ENCODE assay signal across 28 cellular contexts in the genomic region with DNA sequence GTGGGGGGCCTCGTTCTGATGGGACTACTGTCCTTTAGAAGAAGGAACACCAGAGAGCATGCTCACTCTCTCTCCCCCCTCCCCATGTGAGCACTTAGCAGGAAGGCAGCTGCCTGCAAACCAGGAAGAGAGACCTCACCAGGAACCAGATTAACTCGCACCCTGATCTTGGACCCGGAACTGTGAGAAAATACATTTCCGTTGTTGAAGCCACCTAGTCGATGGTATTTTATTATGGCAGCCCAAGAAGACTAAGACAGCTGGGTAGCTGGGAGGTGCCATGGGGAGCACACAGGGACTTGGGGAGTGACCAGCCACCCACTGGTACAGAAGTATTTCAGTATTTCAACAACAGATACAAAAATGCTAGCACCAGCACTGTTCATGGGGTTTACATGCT. TPM values are rescaled to one million over a fixed set of nuclear protein-coding genes. Genes with fewer than 3 reads are reported as not detected.
A peak's percentile ranks its signal among the peaks of the same experiment; 100 is the strongest.
DNase-seq lines count a peak whose midpoint lies in the region; ATAC-seq, FAIRE-seq and TF ChIP-seq lines count a peak whose summit lies in the region.
"Had no signal": no experiment of that assay in that cellular context is flagged by ENCODE, and none has a peak within 500 bp of the region (broad histone marks: within the 10 kb centered on the region; RNA-seq: fewer than 3 reads in every experiment).

No MANE protein-coding gene starts in this region.

- WGBS in IMR-90 (ENCODE audit: extremely low coverage in 2 of 2, insufficient read length in 1 of 2), 2 experiments: 90% methylated on average over 2 of the region's 5 CpGs; no CpG with 5 or more reads in 1 of the 2 experiments
- 53% methylated on average over 4 of the region's 5 CpGs for WGBS in K562 (ENCODE audit: insufficient coverage, low coverage, missing lambda C conversion rate)
- 78 to 94% methylated on average over 4 to 5 of the region's 5 CpGs for WGBS in endodermal cell (ENCODE audit: insufficient coverage in 1 of 2, insufficient read length in 1 of 2), 2 experiments

- peak overlapping the region; percentile 6 for H3K4ac ChIP-seq in IMR-90 (ENCODE audit: low read depth, low read length)

- no peaks in the 10 kb centered on the region for H3K27me3 ChIP-seq in CD4-positive, alpha-beta T cell (ENCODE audit: control insufficient read depth, insufficient read depth, low read length)
- H3K27me3 ChIP-seq in IMR-90 (ENCODE audit: control insufficient read depth, insufficient read depth, low read length): no peaks in the 10 kb centered on the region
- H3K27me3 ChIP-seq in K562 (ENCODE audit: control insufficient read depth in 2 of 2, insufficient read depth in 2 of 2, low read length in 2 of 2): no peaks in the 10 kb centered on the region
- H3K27me3 ChIP-seq in endodermal cell (ENCODE audit: control insufficient read depth, insufficient read depth, low read length, poor library complexity, severe bottlenecking): no peaks in the 10 kb centered on the region
- H3K27me3 ChIP-seq: neural progenitor cell, right lobe of liver, thyroid gland had no signal

- H3K4me3 ChIP-seq in IMR-90 (ENCODE audit: insufficient read depth, low read depth, low read length) (no peak overlapping the region), K562 (no peak overlapping the region), endodermal cell (ENCODE audit: low read length) (no peak overlapping the region)
- H3K4me3 ChIP-seq: mucosa of descending colon, neural progenitor cell, right lobe of liver, thyroid gland had no signal

- no peak for TF ChIP-seq POLR2A in IMR-90 (IDR thresholded peaks at IDR 0.05; ENCODE audit: low read depth, low read length)
- TF ChIP-seq POLR2A in K562 (conservative IDR thresholded peaks at IDR 0.05): no peak

- no peak for ATAC-seq in CD4-positive, alpha-beta T cell (ENCODE audit: poor library complexity)
- ATAC-seq in IMR-90 (ENCODE audit: low read depth): no peak
- ATAC-seq in K562: no peak
- ATAC-seq in naive B cell (ENCODE audit: low read depth in 2 of 2): no peak
- ATAC-seq: activated naive CD4-positive, alpha-beta T cell treated with anti-CD3 and anti-CD28 coated beads, Interleukin-2, amount 50 U/mL, for 72 hours; activated T-cell treated with anti-CD3 and anti-CD28 coated beads, Interleukin-2, amount 50 U/mL, for 4 hours; CD8-positive, alpha-beta T cell; esophagus mucosa; left ventricle myocardium superior had no signal

- TF ChIP-seq EP300 in K562 (IDR thresholded peaks at IDR 0.05; ENCODE audit: low read length): no peak

- no peak overlapping the region for H3K4me2 ChIP-seq in IMR-90 (ENCODE audit: low read depth, low read length)
- no peak overlapping the region for H3K4me2 ChIP-seq in K562 (ENCODE audit: insufficient read depth, low read length)
- H3K4me2 ChIP-seq: neural progenitor cell had no signal

- no peak overlapping the region for H3K56ac ChIP-seq in IMR-90 (ENCODE audit: extremely low read depth, insufficient read depth, low read length)

- peaks cover 0 to 5% of the 10 kb centered on the region in 2 experiments; a peak in 2 of 4 replicates for H3K79me1 ChIP-seq in IMR-90 (ENCODE audit: low read depth in 1 of 2, low read length in 2 of 2)

- H3K9me3 Mint-ChIP-seq in CD4-positive, alpha-beta T cell: no peaks in the 10 kb centered on the region
- no peaks in the 10 kb centered on the region for H3K9me3 Mint-ChIP-seq in naive B cell
- no peaks in the 10 kb centered on the region for H3K9me3 Mint-ChIP-seq in endodermal cell
- H3K9me3 Mint-ChIP-seq in activated naive CD4-positive, alpha-beta T cell treated with anti-CD3 and anti-CD28 coated beads, Interleukin-2, amount 10 ng/mL, durations not matched to agents 7 days and 5 days: no peaks in the 10 kb centered on the region
- H3K9me3 Mint-ChIP-seq: activated T-cell treated with anti-CD3 and anti-CD28 coated beads, Interleukin-2, amount 50 U/mL, for 4 hours; CD8-positive, alpha-beta T cell; neural progenitor cell; stimulated activated naive CD8-positive, alpha-beta T cell treated with anti-CD3 and anti-CD28 coated beads, Interleukin-15, Interleukin-2, amounts not matched to agents 100 ng/mL and 50 ng/mL, for 24 hours had no signal

- DNase-seq in CD4-positive, alpha-beta T cell: no peak
- DNase-seq in IMR-90 (no peak), K562 (ENCODE audit: extremely low read depth in 1 of 4, low spot score in 3 of 4) (no peak), naive B cell (no peak), DMS 273 treated with DMSO at 0.1 percent for 48 hours (lab: John Stamatoyannopoulos, UW) (no peak), endodermal cell (no peak)
- DNase-seq in activated naive CD4-positive, alpha-beta T cell treated with anti-CD3 and anti-CD28 coated beads, Interleukin-2, amount 10 ng/mL, durations not matched to agents 7 days and 5 days: no peak
- DNase-seq: activated CD4-positive, alpha-beta T cell treated with anti-CD3 and anti-CD28 coated beads for 1 hour; activated T-cell treated with anti-CD3 and anti-CD28 coated beads, Interleukin-2, amount 50 U/mL, for 4 hours; CD8-positive, alpha-beta T cell; effector CD4-positive, alpha-beta T cell; foreskin melanocyte; GDM1; hippocampal formation; left ventricle myocardium superior; MM.1S; NCI-H1436; NCI-H774; posterior cingulate gyrus; right lobe of liver; stimulated activated CD4-positive, alpha-beta T cell treated with anti-CD3 and anti-CD28 coated beads, Interleukin-4, amount 100 ng/mL, for 4 hours; T1000; thyroid gland had no signal

- no peaks in the 10 kb centered on the region for H4K20me1 ChIP-seq in IMR-90 (ENCODE audit: insufficient read depth, low read length)
- H4K20me1 ChIP-seq in K562 (replicated peaks; ENCODE audit: control insufficient read depth, insufficient read depth, low read length): no peaks in the 10 kb centered on the region

- H3K4me1 ChIP-seq in IMR-90 (ENCODE audit: control insufficient read depth, insufficient read depth, low read length) (peaks cover 26% of the 10 kb centered on the region), K562 (replicated peaks in 1 of 2; ENCODE audit: control insufficient read depth in 2 of 2, insufficient read depth in 2 of 2, low read length in 2 of 2) (peaks cover 31 to 48% of the 10 kb centered on the region in 2 experiments), endodermal cell (ENCODE audit: control insufficient read depth, insufficient read depth, low read length) (peaks cover 12% of the 10 kb centered on the region)

- H3K79me2 ChIP-seq in K562 (ENCODE audit: control insufficient read depth, insufficient read depth, low read length): no peaks in the 10 kb centered on the region

- no peak overlapping the region for H2AK9ac ChIP-seq in IMR-90 (replicated peaks; ENCODE audit: low read depth, low read length, poor library complexity)

- dilution Hi-C loops in IMR-90 (cut with HindIII; ENCODE audit: low sequenced_read_pairs, unreplicated experiment): no loop called here

- H3K4me1 Mint-ChIP-seq in CD4-positive, alpha-beta T cell (ENCODE audit: low read depth): peaks cover 39% of the 10 kb centered on the region
- peaks cover 34 to 69% (median 60%) of the 10 kb centered on the region in 3 donors for H3K4me1 Mint-ChIP-seq in naive B cell
- H3K4me1 Mint-ChIP-seq in endodermal cell: peaks cover 28% of the 10 kb centered on the region
- peaks cover 60% of the 10 kb centered on the region for H3K4me1 Mint-ChIP-seq in activated naive CD4-positive, alpha-beta T cell treated with anti-CD3 and anti-CD28 coated beads, Interleukin-2, amount 10 ng/mL, durations not matched to agents 7 days and 5 days

- POLR2A ChIA-PET in CD4-positive, alpha-beta T cell (lab: Charles Lee): interaction anchor here (1.3 to 1.4 kb wide), 2 partner anchors 26 to 47 kb away, joined by 3 read pairs; no protein-coding TSS in a partner anchor
- POLR2A ChIA-PET in IMR-90 (lab: Charles Lee; ENCODE audit: unreplicated experiment): no interaction called here
- POLR2A ChIA-PET in K562 (lab: Yijun Ruan, JAX): no interaction called here

- no peak overlapping the region for H2BK20ac ChIP-seq in IMR-90 (ENCODE audit: low read depth, low read length)

- H3K4me3 Mint-ChIP-seq in CD4-positive, alpha-beta T cell: no peak overlapping the region
- H3K4me3 Mint-ChIP-seq in naive B cell (peak overlapping the region in 1 of 8 donors; percentile 54), endodermal cell (no peak overlapping the region)
- no peak overlapping the region for H3K4me3 Mint-ChIP-seq in activated naive CD4-positive, alpha-beta T cell treated with anti-CD3 and anti-CD28 coated beads, Interleukin-2, amount 10 ng/mL, durations not matched to agents 7 days and 5 days
- H3K4me3 Mint-ChIP-seq: activated T-cell treated with anti-CD3 and anti-CD28 coated beads, Interleukin-2, amount 50 U/mL, for 4 hours; CD8-positive, alpha-beta T cell; neural progenitor cell; stimulated activated naive CD8-positive, alpha-beta T cell treated with anti-CD3 and anti-CD28 coated beads, Interleukin-15, Interleukin-2, amounts not matched to agents 100 ng/mL and 50 ng/mL, for 24 hours had no signal

- peak overlapping the region; percentile 21 for H3K27ac Mint-ChIP-seq in CD4-positive, alpha-beta T cell
- H3K27ac Mint-ChIP-seq in naive B cell (peak overlapping the region in 4 of 6 donors; percentile 22 to 85 (median 62)), endodermal cell (no peak overlapping the region)
- H3K27ac Mint-ChIP-seq in activated naive CD4-positive, alpha-beta T cell treated with anti-CD3 and anti-CD28 coated beads, Interleukin-2, amount 10 ng/mL, durations not matched to agents 7 days and 5 days: no peak overlapping the region
- H3K27ac Mint-ChIP-seq: activated naive CD4-positive, alpha-beta T cell treated with anti-CD3 and anti-CD28 coated beads, Interleukin-2, amount 50 U/mL, for 72 hours; CD8-positive, alpha-beta T cell; neural progenitor cell; stimulated activated naive CD8-positive, alpha-beta T cell treated with anti-CD3 and anti-CD28 coated beads, Interleukin-15, Interleukin-2, amounts not matched to agents 100 ng/mL and 50 ng/mL, for 24 hours had no signal

- H3K9me1 ChIP-seq in IMR-90 (ENCODE audit: insufficient read depth, low read length) (peaks cover 26% of the 10 kb centered on the region), K562 (ENCODE audit: control insufficient read depth, insufficient read depth, low read length) (no peaks in the 10 kb centered on the region)

- no peak overlapping the region for H2BK5ac ChIP-seq in IMR-90 (ENCODE audit: low read depth, low read length, poor library complexity, severe bottlenecking)

- H3K9me3 ChIP-seq in CD4-positive, alpha-beta T cell (ENCODE audit: control insufficient read depth, low read length): no peaks in the 10 kb centered on the region
- H3K9me3 ChIP-seq in IMR-90 (ENCODE audit: control insufficient read depth, insufficient read depth, low read length) (no peaks in the 10 kb centered on the region), K562 (replicated peaks; ENCODE audit: control insufficient read depth, insufficient read depth, low read depth, low read length) (no peaks in the 10 kb centered on the region), endodermal cell (ENCODE audit: control insufficient read depth, low read length) (no peaks in the 10 kb centered on the region)
- H3K9me3 ChIP-seq: mucosa of descending colon, right lobe of liver, thyroid gland had no signal

- H4K91ac ChIP-seq in IMR-90 (ENCODE audit: insufficient read depth, low read depth, low read length): no peak overlapping the region

- H2BK15ac ChIP-seq in IMR-90 (ENCODE audit: low read depth, low read length): no peak overlapping the region

- TF ChIP-seq RAD21 in IMR-90 (IDR thresholded peaks at IDR 0.05; ENCODE audit: low read length): no peak
- no peak for TF ChIP-seq RAD21 in K562 (CRISPR knock-in tag; conservative IDR thresholded peaks at IDR 0.05 in 1 of 2, IDR thresholded peaks at IDR 0.05 in 1 of 2)

- H3K27me3 Mint-ChIP-seq in CD4-positive, alpha-beta T cell: no peaks in the 10 kb centered on the region
- H3K27me3 Mint-ChIP-seq in naive B cell (no peaks in the 10 kb centered on the region), endodermal cell (ENCODE audit: insufficient read depth) (no peaks in the 10 kb centered on the region)
- H3K27me3 Mint-ChIP-seq in activated naive CD4-positive, alpha-beta T cell treated with anti-CD3 and anti-CD28 coated beads, Interleukin-2, amount 10 ng/mL, durations not matched to agents 7 days and 5 days: no peaks in the 10 kb centered on the region
- H3K27me3 Mint-ChIP-seq: stimulated activated naive CD8-positive, alpha-beta T cell treated with anti-CD3 and anti-CD28 coated beads, Interleukin-15, Interleukin-2, amounts not matched to agents 100 ng/mL and 50 ng/mL, for 24 hours had no signal

- H3K36me3 Mint-ChIP-seq in CD4-positive, alpha-beta T cell (ENCODE audit: low read depth): no peaks in the 10 kb centered on the region
- H3K36me3 Mint-ChIP-seq in naive B cell: peaks cover 0 to 11% of the 10 kb centered on the region in 2 donors
- no peaks in the 10 kb centered on the region for H3K36me3 Mint-ChIP-seq in endodermal cell (ENCODE audit: low read depth)
- peaks cover 45% of the 10 kb centered on the region for H3K36me3 Mint-ChIP-seq in activated naive CD4-positive, alpha-beta T cell treated with anti-CD3 and anti-CD28 coated beads, Interleukin-2, amount 10 ng/mL, durations not matched to agents 7 days and 5 days
- H3K36me3 Mint-ChIP-seq: neural progenitor cell had no signal

- BruUV-seq in IMR-90 (replicated peaks; lab: Mats Ljungman, UMichigan): no TSS peak
- BruUV-seq in K562 (replicated peaks; lab: Mats Ljungman, UMichigan): no TSS peak

- H3K27ac ChIP-seq in CD4-positive, alpha-beta T cell (ENCODE audit: low read depth, low read length): no peak overlapping the region
- no peak overlapping the region for H3K27ac ChIP-seq in IMR-90 (ENCODE audit: insufficient read depth, low read length)
- no peak overlapping the region for H3K27ac ChIP-seq in K562 (ENCODE audit: extremely low read depth, low read depth, low read length)
- no peak overlapping the region for H3K27ac ChIP-seq in endodermal cell (ENCODE audit: low read depth, low read length)
- H3K27ac ChIP-seq: neural progenitor cell, right lobe of liver, thyroid gland had no signal

- no peak overlapping the region for H3K23ac ChIP-seq in IMR-90 (ENCODE audit: low read depth, low read length)

- H3K18ac ChIP-seq in IMR-90 (ENCODE audit: low read depth, low read length): no peak overlapping the region

- FAIRE-seq in K562 (lab: Jason Lieb, UNC): no peak

- no peaks in the 10 kb centered on the region for H3K36me3 ChIP-seq in IMR-90 (ENCODE audit: control insufficient read depth, insufficient read depth, low read length)
- no peaks in the 10 kb centered on the region for H3K36me3 ChIP-seq in K562 (ENCODE audit: control insufficient read depth, insufficient read depth, low read length)
- no peaks in the 10 kb centered on the region for H3K36me3 ChIP-seq in endodermal cell (ENCODE audit: control insufficient read depth, insufficient read depth, low read length)
- H3K36me3 ChIP-seq: neural progenitor cell, right lobe of liver, thyroid gland had no signal

- CTCF ChIA-PET in CD4-positive, alpha-beta T cell (lab: Charles Lee): no interaction called here
- CTCF ChIA-PET in IMR-90 (lab: Yijun Ruan, JAX): no interaction called here
- CTCF ChIA-PET in K562 (lab: Yijun Ruan, JAX; ENCODE audit: low intra/inter-chr PET ratio): no interaction called here
- CTCF ChIA-PET in activated naive CD4-positive, alpha-beta T cell treated with anti-CD3 and anti-CD28 coated beads, Interleukin-2, amount 10 ng/mL, durations not matched to agents 7 days and 5 days (lab: Charles Lee): no interaction called here

- in situ Hi-C loops in IMR-90 (cut with MboI; ENCODE audit: low sequenced_read_pairs) (no loop called here), K562 (cut with MboI) (no loop called here)

- no peak overlapping the region for H3K14ac ChIP-seq in IMR-90 (replicated peaks; ENCODE audit: low read depth, low read length)

- H2AFZ ChIP-seq in IMR-90 (replicated peaks; ENCODE audit: low read length, poor library complexity): no peak overlapping the region
- peak overlapping the region; percentile 82 for H2AFZ ChIP-seq in K562 (ENCODE audit: low read depth, low read length)
- H2AFZ ChIP-seq: neural progenitor cell had no signal

- H3K9ac ChIP-seq in IMR-90 (ENCODE audit: low read depth, low read length): no peak overlapping the region
- H3K9ac ChIP-seq in K562 (ENCODE audit: insufficient read depth in 1 of 2, low read depth in 2 of 2, low read length in 2 of 2): no peak overlapping the region
- H3K9ac ChIP-seq in endodermal cell (ENCODE audit: extremely low read depth, low read length, poor library complexity, severe bottlenecking): no peak overlapping the region
- H3K9ac ChIP-seq: neural progenitor cell had no signal

- peak overlapping the region; percentile 24; the same call in 1 of the 2 replicates for H2AK5ac ChIP-seq in IMR-90 (ENCODE audit: low read depth, low read length)

- H2BK120ac ChIP-seq in IMR-90 (ENCODE audit: low read depth, low read length): no peak overlapping the region

- TF ChIP-seq CTCF in CD4-positive, alpha-beta T cell (IDR thresholded peaks at IDR 0.05): no peak
- TF ChIP-seq CTCF in IMR-90 (conservative IDR thresholded peaks at IDR 0.05; ENCODE audit: low read depth, low read length) (no peak), K562 (IDR thresholded peaks at IDR 0.05 in 2 of 3, conservative IDR thresholded peaks at IDR 0.05 in 1 of 3; ENCODE audit: insufficient read depth in 2 of 3, low read depth in 1 of 3, low read length in 3 of 3) (no peak), endodermal cell (conservative IDR thresholded peaks at IDR 0.05) (no peak)

- intact Hi-C loops in CD4-positive, alpha-beta T cell (cut with DNase I, micrococcal nuclease): no loop called here
- intact Hi-C loops in IMR-90 (cut with micrococcal nuclease): no loop called here
- intact Hi-C loops in K562 (cut with micrococcal nuclease): no loop called here

- H4K5ac ChIP-seq in IMR-90 (ENCODE audit: low read depth, low read length): no peak overlapping the region

- H4K8ac ChIP-seq in IMR-90 (ENCODE audit: low read depth in 2 of 2, low read length in 2 of 2): no peak overlapping the region

RNA-seq across cellular contexts. Expression of gene VCPKMT, which starts 59.0 kb away (rescaled TPM):
- 10 to 100 TPM; 30.4 to 32.4 TPM for total RNA-seq in CD4-positive, alpha-beta T cell
- total RNA-seq in IMR-90 (2012; rRNA removed): 2.5 and 4.7 TPM in 2 replicates
- 4.7 and 5.2 TPM in 2 replicates for polyA plus RNA-seq in IMR-90 (2012; rRNA removed)
- polyA plus RNA-seq in IMR-90 (2012; cell fraction: cytosol; rRNA removed): 2.1 and 3.1 TPM in 2 replicates
- polyA plus RNA-seq in IMR-90 (2012; cell fraction: nucleus; rRNA removed; ENCODE audit: low replicate concordance): 7.2 and 10.5 TPM in 2 replicates
- 10.2 and 16.7 TPM in 2 replicates for total RNA-seq in K562 (2011; cell fraction: chromatin; rRNA removed; ENCODE audit: low replicate concordance)
- 7.7 and 8.9 TPM in 2 replicates for total RNA-seq in K562 (2011; cell fraction: nucleolus; rRNA removed)
- total RNA-seq in K562 (2011; cell fraction: nucleoplasm; rRNA removed): 11.4 and 14.4 TPM in 2 replicates
- total RNA-seq in K562 (2014; rRNA removed): 3.7 and 5.1 TPM in 2 replicates
- total RNA-seq in K562 (2014; rRNA removed; fragmentation: Illumina TruSeq; extraction: Trizol): 6.9 and 7.2 TPM in 2 replicates
- total RNA-seq in K562 (2015; rRNA removed; fragmentation: Illumina TruSeq; extraction: Trizol): 6.3 and 6.7 TPM in 2 replicates
- 7.1 and 7.4 TPM in 2 replicates for total RNA-seq in K562 (2021)
- polyA plus RNA-seq in K562 (2011; rRNA removed): 5.8 and 6.8 TPM in 2 replicates
- polyA plus RNA-seq in K562 (2011; cell fraction: cytosol; rRNA removed): 2.1 and 2.6 TPM in 2 replicates
- 11.1 and 13.5 TPM in 2 replicates for polyA plus RNA-seq in K562 (2011; cell fraction: nucleus; rRNA removed)
- polyA plus RNA-seq in K562 (2012): 4.6 and 5.0 TPM in 2 replicates
- 5.0 TPM in 2 replicates for polyA plus RNA-seq in K562 (2014; fragmentation: Illumina TruSeq; extraction: Trizol)
- polyA plus RNA-seq in K562 (2014; fragmentation: Nextera tagmentation; extraction: Ambion mirVana): 1 to 10 TPM; 2.7 to 3.6 TPM
- 7.8 and 10.0 TPM in 2 replicates for polyA plus RNA-seq in K562 (2014; rRNA removed)
- 2.3 and 3.5 TPM in 2 replicates for polyA minus RNA-seq in K562 (2011; rRNA and poly(A)+ RNA removed)
- polyA minus RNA-seq in K562 (2011; cell fraction: cytosol; rRNA and poly(A)+ RNA removed): 1.8 and 7.5 TPM in 2 replicates
- 6.1 and 8.9 TPM in 2 replicates for polyA minus RNA-seq in K562 (2011; cell fraction: nucleus; rRNA and poly(A)+ RNA removed)
- polyA plus RNA-seq in naive B cell (ENCODE audit: low read depth in 6 of 6): 10 to 100 TPM; 24.5 to 43.3 (median 36.5) TPM
- total RNA-seq in endodermal cell: 10 to 100 TPM in 1 of 2 donors, 1 to 10 TPM in 1; 9.6 to 13.4 TPM
- 13.3 TPM for polyA plus RNA-seq in endodermal cell (2013, experiment 1 of 2)
- 13.7 TPM for polyA plus RNA-seq in endodermal cell (2013, experiment 2 of 2)

Comparison
In these comparisons a context has a peak if more than half of its experiments do, and no peak if none do; other contexts are left out.
1. H3K27ac Mint-ChIP-seq: peak in CD4-positive, alpha-beta T cell (single experiment) and naive B cell (4 of 6); none in endodermal cell (single experiment) and activated naive CD4-positive, alpha-beta T cell treated with anti-CD3 and anti-CD28 coated beads, Interleukin-2, amount 10 ng/mL, durations not matched to agents 7 days and 5 days (single experiment).